ENCODE assay signal across 8 cellular contexts in genomic region chr1:205211839-205212241, GRCh38. TPM values are rescaled to one million over a fixed set of nuclear protein-coding genes. Genes with fewer than 3 reads are reported as not detected.
A peak's percentile ranks its signal among the peaks of the same experiment; 100 is the strongest.
DNase-seq lines count a peak whose midpoint lies in the region; ATAC-seq and TF ChIP-seq lines count a peak whose summit lies in the region.

No MANE protein-coding gene starts in this region.

- H3K9me3 ChIP-seq in SK-N-SH (no peaks in the 10 kb centered on the region), iPS-20b (ENCODE audit: insufficient read depth, low read depth, low read length) (no peaks in the 10 kb centered on the region), testis (no peaks in the 10 kb centered on the region)

- peak overlapping the region; percentile 86 for H3K27ac Mint-ChIP-seq in activated CD8-positive, alpha-beta T cell treated with anti-CD3 and anti-CD28 coated beads for 36 hours

- H3K27me3 ChIP-seq in SK-N-SH (ENCODE audit: insufficient read depth) (no peaks in the 10 kb centered on the region), iPS-20b (ENCODE audit: insufficient read depth, low read length) (no peaks in the 10 kb centered on the region; the same call in 1 of the 2 replicates), testis (no peaks in the 10 kb centered on the region)

- H3K4me3 ChIP-seq in SK-N-SH (ENCODE audit: low read depth in 2 of 2, low read length in 1 of 2) (peak overlapping the region; percentile 91 to 99), iPS-20b (ENCODE audit: low read length) (peak overlapping the region; percentile 83), testis (peak overlapping the region; percentile 100)

- CTCF ChIA-PET in SK-N-SH (lab: Yijun Ruan, JAX) = interaction anchor here (1.0 to 3.1 kb wide), 3 partner anchors 10 to 45 kb away, joined by 4 to 11 read pairs (median 8); partner anchors contain the start of gene TMCC2
- CTCF ChIA-PET in activated CD8-positive, alpha-beta T cell treated with anti-CD3 and anti-CD28 coated beads for 36 hours (lab: Charles Lee) = interaction anchor here (2.4 kb wide), 1 partner anchor 12 kb away, joined by 10 read pairs; no protein-coding TSS in a partner anchor

- H3K9ac ChIP-seq in SK-N-SH = peak overlapping the region; percentile 98; the same call in 1 of the 2 replicates
- peak overlapping the region; percentile 86; the same call in 1 of the 2 replicates for H3K9ac ChIP-seq in iPS-20b (ENCODE audit: low read depth, low read length)

- H2AFZ ChIP-seq in SK-N-SH (ENCODE audit: low read depth) = peak overlapping the region; percentile 96

- no peaks in the 10 kb centered on the region for H3F3A ChIP-seq in SK-N-SH (replicated peaks; ENCODE audit: insufficient read depth)

- DNase-seq in SK-N-SH (no peak), testis (no peak), NCI-H2081 treated with DMSO at 0.1 percent for 48 hours (lab: John Stamatoyannopoulos, UW) (no peak), GM03348 (ENCODE audit: low spot score) (no peak)
- no peak for DNase-seq in activated CD8-positive, alpha-beta T cell treated with anti-CD3 and anti-CD28 coated beads for 36 hours

- POLR2A ChIA-PET in SK-N-SH (lab: Yijun Ruan, JAX) = interaction anchor here (0.6 to 1.4 kb wide), 2 partner anchors 16 to 718 kb away, joined by 3 read pairs; partner anchors contain the start of gene TMCC2
- POLR2A ChIA-PET in activated CD8-positive, alpha-beta T cell treated with anti-CD3 and anti-CD28 coated beads for 36 hours (lab: Charles Lee) = interaction anchor here (0.9 to 2.7 kb wide), 7 partner anchors 8 to 26 kb away, joined by 4 to 13 read pairs (median 7); no protein-coding TSS in a partner anchor

- H3K27ac ChIP-seq in SK-N-SH (ENCODE audit: low read depth in 2 of 2, low read length in 1 of 2) = peak overlapping the region; percentile 51 to 89; a peak in 2 of 4 replicates
- H3K27ac ChIP-seq in iPS-20b (ENCODE audit: low read length) = no peak overlapping the region
- peak overlapping the region; percentile 95 to 96 for H3K27ac ChIP-seq in testis

- 54% methylated on average over 11 of the region's 11 CpGs for WGBS in SK-N-SH (ENCODE audit: low lambda C conversion rate)
- 26 to 28% methylated on average over 11 of the region's 11 CpGs for WGBS in testis, 2 donors

- peaks cover 39% of the 10 kb centered on the region for H3K4me1 Mint-ChIP-seq in activated CD8-positive, alpha-beta T cell treated with anti-CD3 and anti-CD28 coated beads for 36 hours (ENCODE audit: low read depth)

- H3K27me3 Mint-ChIP-seq in activated CD8-positive, alpha-beta T cell treated with anti-CD3 and anti-CD28 coated beads for 36 hours = no peaks in the 10 kb centered on the region

- ATAC-seq in SK-N-SH treated with all-trans-retinoic acid at 6 μM for 48 hours (no peak), HG03095 (IDR thresholded peaks at IDR 0.05; ENCODE audit: unreplicated experiment) (peak; percentile 38)
- ATAC-seq in activated CD8-positive, alpha-beta T cell treated with anti-CD3 and anti-CD28 coated beads for 36 hours = peak; percentile 48

- peaks cover 44% of the 10 kb centered on the region for H3K79me2 ChIP-seq in SK-N-SH (ENCODE audit: insufficient read depth)

- H3K4me3 Mint-ChIP-seq in activated CD8-positive, alpha-beta T cell treated with anti-CD3 and anti-CD28 coated beads for 36 hours = peak overlapping the region; percentile 90

- peaks cover 9% of the 10 kb centered on the region for H3K36me3 Mint-ChIP-seq in activated CD8-positive, alpha-beta T cell treated with anti-CD3 and anti-CD28 coated beads for 36 hours (ENCODE audit: low read depth)

- H4K20me1 ChIP-seq in SK-N-SH (ENCODE audit: insufficient read depth) = no peaks in the 10 kb centered on the region

- no peak for TF ChIP-seq RAD21 in SK-N-SH (IDR thresholded peaks at IDR 0.05; ENCODE audit: low read length)

- TF ChIP-seq EP300 in SK-N-SH (IDR thresholded peaks at IDR 0.05; ENCODE audit: borderline replicate concordance in 1 of 2, low read depth in 1 of 2, low read length in 1 of 2) = no peak

- no peaks in the 10 kb centered on the region for H3K9me3 Mint-ChIP-seq in activated CD8-positive, alpha-beta T cell treated with anti-CD3 and anti-CD28 coated beads for 36 hours

- no peak for TF ChIP-seq POLR2A in testis (IDR thresholded peaks at IDR 0.05)

- TF ChIP-seq CTCF in SK-N-SH (IDR thresholded peaks at IDR 0.05) (no peak), testis (IDR thresholded peaks at IDR 0.05) (no peak)
- TF ChIP-seq CTCF in activated CD8-positive, alpha-beta T cell treated with anti-CD3 and anti-CD28 coated beads for 36 hours (IDR thresholded peaks at IDR 0.05) = no peak

- intact Hi-C loops in activated CD8-positive, alpha-beta T cell treated with anti-CD3 and anti-CD28 coated beads for 36 hours (cut with micrococcal nuclease) = loop anchor here (2.0 kb wide), 1 partner anchor 17 kb away; no protein-coding TSS in a partner anchor
- intact Hi-C loops in testis (cut with DNase I; ENCODE audit: low total_unique reads) = loop anchor here (5.0 kb wide), 1 partner anchor 90 kb away; the partner anchor contains the start of gene RBBP5

- H3K36me3 ChIP-seq in SK-N-SH (replicated peaks in 1 of 2; ENCODE audit: control insufficient read depth in 1 of 2, insufficient read depth in 2 of 2, low read length in 1 of 2) (no peaks in the 10 kb centered on the region), iPS-20b (ENCODE audit: insufficient read depth, low read depth, low read length) (no peaks in the 10 kb centered on the region), testis (ENCODE audit: low read depth, missing control alignments) (no peaks in the 10 kb centered on the region)

- H3K4me1 ChIP-seq in SK-N-SH (ENCODE audit: control insufficient read depth in 1 of 2, insufficient read depth in 2 of 2, low read depth in 1 of 2, low read length in 1 of 2) (peaks cover 3 to 5% of the 10 kb centered on the region in 2 experiments; a peak in 1 of 4 replicates), iPS-20b (ENCODE audit: insufficient read depth, low read length) (no peaks in the 10 kb centered on the region), testis (peaks cover 5% of the 10 kb centered on the region)

- peak overlapping the region; percentile 88 for H3K4me2 ChIP-seq in SK-N-SH

- H3K9me2 ChIP-seq in SK-N-SH = no peaks in the 10 kb centered on the region

TF ChIP-seq in SK-N-SH, 30 proteins besides CTCF, POLR2A, EP300 and RAD21 (continues in another document):
- TF ChIP-seq RCOR1 (IDR thresholded peaks at IDR 0.05; ENCODE audit: low read length) = no peak
- TF ChIP-seq SMC3 (IDR thresholded peaks at IDR 0.05; ENCODE audit: low read depth, low read length) = no peak
- no peak for TF ChIP-seq MAX (IDR thresholded peaks at IDR 0.05; ENCODE audit: low read depth)
- TF ChIP-seq JUND (IDR thresholded peaks at IDR 0.05) = no peak
- TF ChIP-seq SIN3A (IDR thresholded peaks at IDR 0.05; ENCODE audit: borderline replicate concordance, low read depth, low read length) = no peak
- TF ChIP-seq GABPA (IDR thresholded peaks at IDR 0.05; ENCODE audit: low read depth) = no peak

TF ChIP-seq in SK-N-SH treated with all-trans-retinoic acid at 6 μM for 48 hours, 23 proteins besides CTCF, POLR2A, EP300 and RAD21:
- no peak for TF ChIP-seq ZC3H10 (CRISPR knock-in tag; IDR thresholded peaks at IDR 0.05)

RNA-seq across cellular contexts. Expression of gene DSTYK, which starts 0.3 kb away (rescaled TPM):
- polyA plus RNA-seq in SK-N-SH (2012; rRNA removed) = 4.4 and 6.4 TPM in 2 replicates
- 6.1 TPM in 2 replicates for polyA plus RNA-seq in SK-N-SH (2012; cell fraction: cytosol; rRNA removed)
- 3.4 and 4.5 TPM in 2 replicates for polyA plus RNA-seq in SK-N-SH (2012; cell fraction: nucleus; rRNA removed)
- total RNA-seq in activated CD8-positive, alpha-beta T cell treated with anti-CD3 and anti-CD28 coated beads for 36 hours = 10 to 100 TPM; 10.0 to 10.7 TPM
- 10 to 100 TPM; 15.2 to 17.2 TPM for total RNA-seq in testis
- polyA plus RNA-seq in testis (ENCODE audit: insufficient read depth, low read depth, low replicate concordance) = 15.4 TPM

RNA-seq across cellular contexts. Expression of gene TMCC2, which starts 15.9 kb away (rescaled TPM):
- polyA plus RNA-seq in SK-N-SH (2012; rRNA removed) (5.3 and 6.0 TPM in 2 replicates), testis (ENCODE audit: insufficient read depth, low read depth, low replicate concordance) (8.5 TPM)
- 3.0 and 4.9 TPM in 2 replicates for polyA plus RNA-seq in SK-N-SH (2012; cell fraction: cytosol; rRNA removed)
- 5.9 and 6.8 TPM in 2 replicates for polyA plus RNA-seq in SK-N-SH (2012; cell fraction: nucleus; rRNA removed)
- 1 to 10 TPM; 6.6 to 7.1 TPM for total RNA-seq in activated CD8-positive, alpha-beta T cell treated with anti-CD3 and anti-CD28 coated beads for 36 hours
- 10 to 100 TPM; 12.1 to 14.7 TPM for total RNA-seq in testis
